In genomic region chr14:75884198-75884611, GRCh38 we compare ENCODE assay signal across 11 cellular contexts.
DNase-seq lines count a peak whose midpoint lies in the region; ATAC-seq and TF ChIP-seq lines count a peak whose summit lies in the region.
"Had no signal": no experiment of that assay in that cellular context is flagged by ENCODE, and none has a peak within 500 bp of the region (broad histone marks: within the 10 kb centered on the region; RNA-seq: fewer than 3 reads in every experiment).

No MANE protein-coding gene starts in this region.

- H3K4me3 Mint-ChIP-seq in endothelial cell (ENCODE audit: unreplicated experiment): no peak overlapping the region

- H3K4me1 Mint-ChIP-seq in endothelial cell (ENCODE audit: unreplicated experiment): peaks cover 11% of the 10 kb centered on the region

- H3K23ac ChIP-seq in neuronal stem cell (ENCODE audit: low read depth, low read length, poor library complexity): no peak overlapping the region

- H3K9ac ChIP-seq in neuronal stem cell (ENCODE audit: low read depth, low read length, poor library complexity): no peak overlapping the region

- H3K14ac ChIP-seq in neuronal stem cell (ENCODE audit: low read length): no peak overlapping the region

- H4K8ac ChIP-seq in neuronal stem cell (ENCODE audit: low read depth, low read length): no peak overlapping the region

- H2BK12ac ChIP-seq in neuronal stem cell (ENCODE audit: low read length): no peak overlapping the region

- H3K18ac ChIP-seq in neuronal stem cell (ENCODE audit: low read length): no peak overlapping the region

- POLR2A ChIA-PET in RWPE1 (lab: Yijun Ruan, JAX; ENCODE audit: low non-redundant PET): no interaction called here

- H2BK5ac ChIP-seq in neuronal stem cell (ENCODE audit: low read length): no peak overlapping the region

- intact Hi-C loops in psoas muscle (cut with DNase I): loop anchor here in 1 of 2 donors (5.0 kb wide), 1 partner anchor 42 kb away; no protein-coding TSS in a partner anchor

- H3K4me3 ChIP-seq in psoas muscle (no peak overlapping the region), neuronal stem cell (ENCODE audit: low read length in 2 of 2) (no peak overlapping the region)

- H3K36me3 ChIP-seq in psoas muscle (ENCODE audit: insufficient read depth in 1 of 2, low read depth in 1 of 2) (no peaks in the 10 kb centered on the region), neuronal stem cell (replicated peaks in 1 of 2; ENCODE audit: control insufficient read depth in 2 of 2, insufficient read depth in 2 of 2, low read length in 2 of 2) (peaks cover 0 to 21% of the 10 kb centered on the region in 2 donors)

- no peak overlapping the region for H2BK15ac ChIP-seq in neuronal stem cell (ENCODE audit: low read length)

- H3K4me1 ChIP-seq in psoas muscle: peaks cover 14% of the 10 kb centered on the region
- H3K4me1 ChIP-seq in neuronal stem cell (ENCODE audit: control insufficient read depth in 2 of 2, insufficient read depth in 1 of 2, low read depth in 1 of 2, low read length in 2 of 2): no peaks in the 10 kb centered on the region

- H3K27ac Mint-ChIP-seq in endothelial cell (ENCODE audit: unreplicated experiment): no peak overlapping the region

- DNase-seq in GM04503 (ENCODE audit: low read depth) (peak; percentile 79), NCI-H69 (lab: John Stamatoyannopoulos, UW) (peak; percentile 16), endothelial cell (ENCODE audit: low spot score) (peak; percentile 8), psoas muscle (no peak), RWPE1 (ENCODE audit: low spot score) (no peak), OCI-M1 (lab: John Stamatoyannopoulos, UW) (no peak), neuronal stem cell (ENCODE audit: low spot score) (no peak), NCI-H1092 (lab: John Stamatoyannopoulos, UW) (no peak)
- DNase-seq: cerebellar nuclear complex, kidney glomerular epithelial cell, NCI-H1694 had no signal

- no peak overlapping the region for H4K91ac ChIP-seq in neuronal stem cell (ENCODE audit: low read depth, low read length, poor library complexity)

- WGBS in psoas muscle, 3 donors: 78 to 86% (median 79%) methylated on average over 6 of the region's 6 CpGs
- no CpG with 5 or more reads among the region's 6 CpGs for WGBS in neuronal stem cell (ENCODE audit: extremely low coverage in 2 of 2, insufficient read length in 2 of 2, insufficient replicate concordance in 1 of 2), 2 donors

- TF ChIP-seq CTCF in endothelial cell (IDR thresholded peaks at IDR 0.05; ENCODE audit: unreplicated experiment) (peak; percentile 56), psoas muscle (IDR thresholded peaks at IDR 0.05) (peak; percentile 11), RWPE1 (conservative IDR thresholded peaks at IDR 0.05; ENCODE audit: low read depth) (no peak)

- H3K9me3 ChIP-seq in psoas muscle (no peaks in the 10 kb centered on the region), neuronal stem cell (replicated peaks in 1 of 2; ENCODE audit: control insufficient read depth in 2 of 2, insufficient read depth in 1 of 2, low read depth in 1 of 2, low read length in 2 of 2) (no peaks in the 10 kb centered on the region)

- H3K4me2 ChIP-seq in neuronal stem cell (ENCODE audit: insufficient read depth, low read length, poor library complexity, severe bottlenecking): no peak overlapping the region

- H3K27me3 ChIP-seq in psoas muscle (ENCODE audit: insufficient read depth in 3 of 3, low read length in 2 of 3): no peaks in the 10 kb centered on the region
- no peaks in the 10 kb centered on the region for H3K27me3 ChIP-seq in neuronal stem cell (ENCODE audit: control insufficient read depth in 3 of 3, insufficient read depth in 3 of 3, low read depth in 1 of 3, low read length in 3 of 3)

- CTCF ChIA-PET in RWPE1 (lab: Yijun Ruan, JAX): interaction anchor here (0.6 kb wide), 1 partner anchor 416 kb away, joined by 3 read pairs; no protein-coding TSS in a partner anchor

- no peak overlapping the region for H2AK5ac ChIP-seq in neuronal stem cell (ENCODE audit: low read depth, low read length)

- no peak overlapping the region for H2BK120ac ChIP-seq in neuronal stem cell (ENCODE audit: low read depth, low read length)

- no peaks in the 10 kb centered on the region for H3K79me1 ChIP-seq in neuronal stem cell (ENCODE audit: low read depth, low read length)

- H3K4ac ChIP-seq in neuronal stem cell (ENCODE audit: low read length): no peak overlapping the region

- H3K27ac ChIP-seq in psoas muscle: no peak overlapping the region
- no peak overlapping the region for H3K27ac ChIP-seq in RWPE1
- no peak overlapping the region for H3K27ac ChIP-seq in neuronal stem cell (replicated peaks; ENCODE audit: low read length)

- no peaks in the 10 kb centered on the region for H3K27me3 Mint-ChIP-seq in endothelial cell (ENCODE audit: unreplicated experiment)

- H2AFZ ChIP-seq in neuronal stem cell (ENCODE audit: low read length): no peak overlapping the region

- H3K36me3 Mint-ChIP-seq in endothelial cell (ENCODE audit: low read depth, unreplicated experiment): peaks cover 20% of the 10 kb centered on the region

- no peaks in the 10 kb centered on the region for H3K9me3 Mint-ChIP-seq in endothelial cell (ENCODE audit: unreplicated experiment)

- ATAC-seq in psoas muscle: no peak

Comparison
In these comparisons a context has a peak if more than half of its experiments do, and no peak if none do; other contexts are left out.
1. DNase-seq: peak in GM04503 (single experiment), NCI-H69 (single experiment) and endothelial cell (single experiment); none in psoas muscle (0 of 2), RWPE1 (single experiment), OCI-M1 (single experiment), neuronal stem cell (single experiment) and NCI-H1092 (single experiment).